ENCODE assay signal across 1 cellular context in the genomic region with DNA sequence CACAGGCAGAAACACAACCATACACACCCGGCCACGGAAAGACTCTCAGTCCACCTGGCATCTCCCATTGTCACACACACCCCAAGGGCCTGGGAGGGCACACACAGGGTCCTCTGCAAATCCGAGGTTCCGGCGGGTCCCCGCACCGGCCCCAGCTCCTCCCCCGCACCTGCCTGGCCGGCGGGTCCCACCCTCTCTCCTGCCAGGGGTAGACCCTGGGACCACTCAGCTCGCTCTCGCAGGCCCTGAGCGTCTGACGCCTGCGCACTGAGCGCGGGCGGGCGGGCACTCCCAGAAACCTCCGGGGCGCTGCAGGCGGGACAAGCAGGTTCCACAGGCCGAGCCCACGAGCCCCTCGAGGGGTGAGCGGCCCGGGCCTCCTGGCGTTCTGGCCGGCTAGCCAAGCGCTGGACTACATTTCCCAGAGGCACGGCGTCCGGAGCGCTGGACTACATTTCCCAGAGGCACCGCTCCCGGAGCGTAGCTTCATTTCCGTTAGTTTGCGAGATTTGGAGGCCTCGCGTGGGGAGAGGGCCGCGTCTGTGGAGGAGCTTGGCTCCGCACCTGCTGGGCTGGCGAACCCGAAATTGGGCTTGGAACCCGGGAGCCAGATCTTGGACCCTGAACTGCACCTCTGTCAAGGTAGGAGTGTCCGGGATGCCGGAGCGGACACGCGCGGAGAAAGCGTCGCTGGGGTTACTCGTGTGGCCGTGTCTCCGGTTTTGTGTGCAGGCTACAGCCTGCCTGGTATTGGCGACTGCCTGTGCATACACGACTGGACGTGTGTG.
TF ChIP-seq lines count a peak whose summit lies in the region.

ZNF420 (plus strand) TSS at position 505 of the 788 bp plus-strand sequence. CDS start 10,686 bp downstream, outside the sequence.

TF ChIP-seq in HEK293T, 16 proteins besides CTCF, POLR2A, EP300 and RAD21 (continued from another document):
- no peak for TF ChIP-seq LEF1 (IDR thresholded peaks at IDR 0.05; ENCODE audit: borderline replicate concordance)
- no peak for TF ChIP-seq FOXK2 (IDR thresholded peaks at IDR 0.05)
- no peak for TF ChIP-seq HDGF (IDR thresholded peaks at IDR 0.05; ENCODE audit: borderline replicate concordance)
- peak; percentile 60; the same call in 1 of the 2 replicates for TF ChIP-seq SUZ12 (IDR thresholded peaks at IDR 0.05)
